8 cellular contexts compared by ENCODE assay signal in the genomic region with DNA sequence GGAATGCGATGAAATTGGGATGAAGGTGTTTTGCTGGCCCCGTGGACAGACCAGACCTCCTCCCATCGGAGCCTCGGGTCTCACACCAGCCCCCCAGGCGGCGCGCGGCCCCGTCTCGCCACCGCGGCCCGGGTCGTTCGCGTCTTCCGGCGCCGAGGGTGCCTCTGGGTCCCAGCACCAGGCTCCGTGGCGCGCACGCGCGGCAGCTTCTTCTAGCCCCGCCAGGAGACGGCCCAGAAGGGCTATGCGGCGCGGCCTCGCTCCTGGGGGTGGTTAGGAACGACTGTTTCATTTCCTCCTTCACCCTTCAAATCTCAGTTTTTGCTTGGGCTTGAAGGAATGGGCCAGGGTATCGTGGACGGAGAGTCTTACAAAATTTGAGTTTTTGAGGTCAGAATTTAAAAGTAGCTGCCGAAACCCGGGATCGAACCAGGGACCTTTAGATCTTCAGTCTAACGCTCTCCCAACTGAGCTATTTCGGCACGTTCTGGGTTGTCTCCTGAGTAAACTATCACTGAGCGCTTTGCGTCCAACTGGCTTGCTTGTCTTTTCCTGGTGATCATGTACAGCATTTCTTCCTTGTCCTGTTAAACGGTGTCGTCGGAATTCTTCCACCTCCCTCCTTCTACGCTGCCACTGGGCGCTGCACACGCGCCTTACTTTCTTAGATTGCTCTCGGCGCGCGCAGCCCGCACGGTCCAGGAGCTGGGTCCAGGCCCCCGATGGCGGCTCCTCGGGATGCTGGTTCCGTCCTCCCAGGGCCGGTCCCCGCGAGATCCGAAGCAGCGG. TPM values are rescaled to one million over a fixed set of nuclear protein-coding genes. Genes with fewer than 3 reads are reported as not detected.
A peak's percentile ranks its signal among the peaks of the same experiment; 100 is the strongest.
DNase-seq lines count a peak whose midpoint lies in the region; ATAC-seq, FAIRE-seq and TF ChIP-seq lines count a peak whose summit lies in the region.

No MANE protein-coding gene starts in this region.

- peak overlapping the region; percentile 86 for H3K9ac ChIP-seq in HUES64 (ENCODE audit: low read depth, low read length)
- H3K9ac ChIP-seq in OCI-LY3 (ENCODE audit: low read length), result peak overlapping the region; percentile 84

- H2AFZ ChIP-seq in OCI-LY3 (ENCODE audit: low read depth, low read length), result peak overlapping the region; percentile 93

- H3K27me3 ChIP-seq in HUES64 (ENCODE audit: insufficient read depth, low read length) (no peaks in the 10 kb centered on the region), OCI-LY3 (ENCODE audit: low read depth, low read length) (no peaks in the 10 kb centered on the region)

- peak overlapping the region; percentile 91 for H3K4me2 ChIP-seq in OCI-LY3 (ENCODE audit: low read length)

- no peaks in the 10 kb centered on the region for H4K20me1 ChIP-seq in OCI-LY3 (ENCODE audit: insufficient read depth, low read length)

- TF ChIP-seq CTCF in D721Med (IDR thresholded peaks at IDR 0.05; ENCODE audit: insufficient read depth, missing control alignments) (no peak), OCI-LY3 (IDR thresholded peaks at IDR 0.05; ENCODE audit: low read depth, low read length) (no peak), mucosa of descending colon (IDR thresholded peaks at IDR 0.05) (no peak)

- H3K36me3 ChIP-seq in HUES64 (ENCODE audit: insufficient read depth, low read length), result no peaks in the 10 kb centered on the region
- H3K36me3 ChIP-seq in OCI-LY3 (replicated peaks; ENCODE audit: low read depth, low read length), result no peaks in the 10 kb centered on the region
- no peaks in the 10 kb centered on the region for H3K36me3 ChIP-seq in mucosa of descending colon (ENCODE audit: low read depth)

- peak overlapping the region; percentile 55 for H3K27ac ChIP-seq in HUES64 (ENCODE audit: low read depth, low read length)
- H3K27ac ChIP-seq in OCI-LY3 (ENCODE audit: low read length), result peak overlapping the region; percentile 88
- peak overlapping the region; percentile 90 for H3K27ac ChIP-seq in epithelial cell of prostate

- H3K4me1 ChIP-seq in HUES64 (ENCODE audit: insufficient read depth, low read length) (peaks cover 27% of the 10 kb centered on the region), OCI-LY3 (ENCODE audit: low read length) (peaks cover 8% of the 10 kb centered on the region; the same call in 1 of the 2 replicates), mucosa of descending colon (ENCODE audit: low read depth) (peaks cover 6% of the 10 kb centered on the region)

- DNase-seq in D721Med (ENCODE audit: insufficient read length, low spot score), result peak; percentile 59
- DNase-seq in activated T-cell treated with anti-CD3 and anti-CD28 coated beads for 4 hours, result peak; percentile 92
- DNase-seq in epithelial cell of prostate (ENCODE audit: low read depth, low spot score), result peak; percentile 77
- DNase-seq in mucosa of descending colon, result peak; percentile 91 to 95 (median 95)
- peak; percentile 75 to 84 for DNase-seq in stimulated activated CD8-positive, alpha-beta memory T cell treated with anti-CD3 and anti-CD28 coated beads, Interleukin-4, amount 100 ng/mL, for 1 hour (ENCODE audit: low read depth in 2 of 2, low spot score in 1 of 2)

- intact Hi-C loops in mucosa of descending colon (cut with DNase I, micrococcal nuclease), result no loop called here

- H3K9me3 ChIP-seq in HUES64 (ENCODE audit: insufficient read depth, low read depth, low read length), result no peaks in the 10 kb centered on the region
- H3K9me3 ChIP-seq in OCI-LY3 (ENCODE audit: insufficient read depth, low read length), result no peaks in the 10 kb centered on the region
- no peaks in the 10 kb centered on the region for H3K9me3 ChIP-seq in mucosa of descending colon

- ATAC-seq in GM21447 (IDR thresholded peaks at IDR 0.05; ENCODE audit: unreplicated experiment) (peak; percentile 86), mucosa of descending colon (peak; percentile 93)

- H3K79me2 ChIP-seq in OCI-LY3 (ENCODE audit: low read length), result no peaks in the 10 kb centered on the region

- FAIRE-seq in D721Med (lab: Jason Lieb, UNC), result peak; percentile 87

- H3K4me3 ChIP-seq in HUES64 (ENCODE audit: low read length) (peak overlapping the region; percentile 88), OCI-LY3 (ENCODE audit: low read length) (peak overlapping the region; percentile 92), mucosa of descending colon (peak overlapping the region; percentile 33)

- under 1% methylated on average over 64 of the region's 64 CpGs for WGBS in HUES64

RNA-seq across cellular contexts. Expression of gene TGDS, which starts 46.5 kb away (rescaled TPM):
- 13.6 TPM for polyA plus RNA-seq in HUES64 (2013, experiment 1 of 2)
- 14.8 TPM for polyA plus RNA-seq in HUES64 (2013, experiment 2 of 2)
- total RNA-seq in mucosa of descending colon, result 1 to 10 TPM; 6.7 to 8.7 (median 7.2) TPM

RNA-seq across cellular contexts. Expression of gene GPR180, which starts 52.2 kb away (rescaled TPM):
- 2.7 TPM for polyA plus RNA-seq in HUES64 (2013, experiment 1 of 2)
- polyA plus RNA-seq in HUES64 (2013, experiment 2 of 2), result 3.2 TPM
- 1 to 10 TPM; 2.7 to 4.8 (median 3.8) TPM for total RNA-seq in mucosa of descending colon

Comparison
In these comparisons a context has a peak if more than half of its experiments do, and no peak if none do; other contexts are left out.
1. Peak in every context shown above with its lines: DNase-seq, ATAC-seq, H3K4me3 ChIP-seq and H3K27ac ChIP-seq.
2. H3K4me3 ChIP-seq: peak in every context shown above with its lines; median percentile 92 in OCI-LY3; 88 in HUES64; 33 in mucosa of descending colon.